In the genomic region with DNA sequence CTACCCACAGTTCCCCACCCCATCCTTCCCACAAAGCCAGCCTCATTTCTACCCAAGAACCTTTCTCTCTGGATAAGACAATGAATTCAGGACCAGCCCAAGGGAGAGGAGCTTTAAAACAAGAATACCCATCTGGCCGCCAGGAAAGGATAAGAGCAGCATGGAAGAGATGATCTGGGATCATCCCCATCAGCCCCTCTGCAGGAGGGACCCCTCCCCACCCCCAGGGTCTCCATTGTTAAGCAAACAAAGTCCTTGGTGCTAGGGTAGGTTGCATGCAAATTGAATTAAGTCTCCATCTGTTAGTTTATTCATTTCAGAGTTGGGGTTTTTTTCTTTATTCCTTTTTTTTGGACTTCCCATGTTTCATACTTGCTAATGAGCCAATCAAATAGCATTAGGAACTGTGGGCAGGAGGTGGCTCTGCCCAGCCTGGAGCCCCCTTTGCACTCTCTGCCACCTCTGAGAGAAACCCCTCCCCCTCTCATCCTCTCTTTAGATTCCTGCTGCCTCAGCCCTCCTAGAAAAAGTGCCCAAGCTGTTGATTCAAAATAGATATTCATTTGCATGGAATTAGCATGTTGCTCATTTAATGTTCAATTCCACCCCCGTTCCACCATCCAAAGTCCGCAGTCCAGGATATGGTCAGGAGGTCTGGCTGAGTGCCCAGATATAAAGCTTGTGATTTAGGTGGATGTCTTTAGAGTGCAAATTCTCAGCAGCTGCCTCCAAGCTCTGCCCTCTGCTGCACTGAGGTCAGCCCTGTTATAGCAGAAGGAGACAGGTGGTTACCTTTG, we compare ENCODE assay signal across 14 cellular contexts.
A peak's percentile ranks its signal among the peaks of the same experiment; 100 is the strongest.
DNase-seq lines count a peak whose midpoint lies in the region; ATAC-seq lines count a peak whose summit lies in the region.
"Had no signal": no experiment of that assay in that cellular context is flagged by ENCODE, and none has a peak within 500 bp of the region (broad histone marks: within the 10 kb centered on the region; RNA-seq: fewer than 3 reads in every experiment).

No MANE protein-coding gene starts in this region.

- ATAC-seq in left lobe of liver, result peak; percentile 69
- no peak for ATAC-seq in GM21360 (IDR thresholded peaks at IDR 0.05; ENCODE audit: unreplicated experiment)

- DNase-seq in H7 (peak; percentile 71), NCI-H146 (lab: John Stamatoyannopoulos, UW) (peak; percentile 56), SW480 (ENCODE audit: low spot score) (peak; percentile 47), left lobe of liver (ENCODE audit: low spot score) (no peak), SIG-M5 (lab: John Stamatoyannopoulos, UW) (no peak), medulla oblongata (ENCODE audit: extremely low spot score) (no peak), SKM-1 (lab: John Stamatoyannopoulos, UW; ENCODE audit: unreplicated experiment) (no peak)
- DNase-seq: activated gamma-delta T cell treated with Interleukin-2 at 50 U/mL for 16 hours; IMR-90; occipital lobe; stimulated activated CD4-positive, alpha-beta T cell treated with anti-CD3 and anti-CD28 coated beads, Interleukin-15, amount 100 ng/mL, for 24 hours had no signal

- H3K36me3 ChIP-seq in H7 (replicated peaks; ENCODE audit: control insufficient read depth, insufficient read depth, low read length), result no peaks in the 10 kb centered on the region
- H3K36me3 ChIP-seq: thyroid gland had no signal

- H3K27me3 ChIP-seq in H7 (ENCODE audit: control insufficient read depth, insufficient read depth, low read length), result no peaks in the 10 kb centered on the region
- H3K27me3 ChIP-seq: thyroid gland had no signal

- H3K4me3 ChIP-seq in H7 (ENCODE audit: insufficient read depth, low read depth, low read length), result no peak overlapping the region
- H3K4me3 ChIP-seq: lung, thyroid gland had no signal

Comparison
In these comparisons a context has a peak if more than half of its experiments do, and no peak if none do; other contexts are left out.
1. DNase-seq: peak in H7 (single experiment), NCI-H146 (single experiment) and SW480 (single experiment); none in left lobe of liver (single experiment), SIG-M5 (single experiment), medulla oblongata (single experiment) and SKM-1 (single experiment).